ENCODE assay signal across 8 cellular contexts in the genomic region with DNA sequence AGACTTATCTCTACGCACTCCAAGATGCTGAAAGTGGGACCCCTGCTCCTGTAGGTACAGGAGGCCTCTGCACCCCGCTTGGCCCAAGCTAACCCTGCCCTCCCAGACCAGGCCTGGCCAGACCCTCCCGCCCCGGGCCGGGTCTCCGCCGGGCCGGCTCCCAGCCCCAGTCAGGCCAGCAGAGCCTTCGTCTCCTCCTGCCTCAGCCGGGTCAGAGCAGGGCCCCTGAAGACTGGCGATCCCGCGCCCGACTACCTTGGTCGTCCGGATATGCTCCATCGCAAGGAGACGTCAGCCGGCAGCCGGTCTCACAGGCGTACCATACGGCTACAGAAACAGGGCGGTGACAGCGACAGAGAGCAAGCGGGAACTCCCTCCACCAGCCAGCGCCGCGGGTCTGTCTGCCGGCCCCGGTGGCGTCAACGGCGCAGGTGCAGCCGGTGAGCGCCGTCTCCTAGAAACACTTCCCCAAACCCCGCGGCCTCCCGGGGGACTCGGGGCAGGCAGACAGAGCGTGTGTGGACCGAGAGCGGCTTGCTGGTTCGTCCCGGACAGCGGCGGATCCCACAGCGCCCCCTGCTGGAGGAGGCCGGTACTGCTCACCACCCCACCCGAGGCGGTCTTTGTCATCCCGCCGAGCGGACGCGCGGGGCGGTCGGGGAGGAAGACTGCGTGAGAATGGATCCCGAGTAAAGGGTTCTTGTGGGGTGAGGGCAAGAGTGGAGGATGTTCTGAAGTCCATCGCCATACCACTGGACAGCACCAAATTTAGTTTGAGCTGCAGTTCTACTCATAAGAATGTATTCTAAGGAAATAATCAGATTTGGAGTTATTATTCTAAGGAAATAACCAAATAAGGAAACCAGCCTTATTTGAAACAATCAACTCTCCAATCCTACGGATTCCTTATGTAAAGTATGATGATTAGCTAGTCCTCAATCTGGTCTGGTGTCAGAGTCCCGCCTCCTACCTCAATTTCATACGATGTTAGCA. TPM values are rescaled to one million over a fixed set of nuclear protein-coding genes. Genes with fewer than 3 reads are reported as not detected.
DNase-seq lines count a peak whose midpoint lies in the region; ATAC-seq lines count a peak whose summit lies in the region.

A gene (minus strand): TSS at position 520 of the 993 bp plus-strand sequence. CDS start 241 bp downstream, at position 279.

- no peaks in the 10 kb centered on the region for H3K27me3 ChIP-seq in effector memory CD4-positive, alpha-beta T cell (replicated peaks; ENCODE audit: control insufficient read depth, insufficient read depth, low read length, poor library complexity, severe bottlenecking)

- no peaks in the 10 kb centered on the region for H3K36me3 ChIP-seq in effector memory CD4-positive, alpha-beta T cell (ENCODE audit: control insufficient read depth, insufficient read depth, low read length)

- H3K9me3 Mint-ChIP-seq in memory B cell = no peaks in the 10 kb centered on the region

- peaks cover 7% of the 10 kb centered on the region for H3K36me3 Mint-ChIP-seq in memory B cell

- H3K27me3 Mint-ChIP-seq in memory B cell = peaks cover 5% of the 10 kb centered on the region

- POLR2A ChIA-PET in activated CD8-positive, alpha-beta memory T cell treated with anti-CD3 and anti-CD28 coated beads for 36 hours (lab: Charles Lee) = interaction anchor here (1.3 kb wide), 1 partner anchor 15 kb away, joined by 7 read pairs; a partner anchor contains a TSS

- H3K4me3 Mint-ChIP-seq in memory B cell = peak within 1 kb of the TSS; percentile 97

- H3K9me3 ChIP-seq in effector memory CD4-positive, alpha-beta T cell (ENCODE audit: control insufficient read depth, low read length) = no peaks in the 10 kb centered on the region

- peaks cover 19% of the 10 kb centered on the region for H3K4me1 ChIP-seq in effector memory CD4-positive, alpha-beta T cell (ENCODE audit: control insufficient read depth, insufficient read depth, low read length, poor library complexity, severe bottlenecking)

- H3K4me1 Mint-ChIP-seq in memory B cell = peaks cover 14% of the 10 kb centered on the region

- CTCF ChIA-PET in activated CD8-positive, alpha-beta memory T cell treated with anti-CD3 and anti-CD28 coated beads for 36 hours (lab: Charles Lee) = interaction anchor here (0.6 to 1.1 kb wide), 6 partner anchors 9 to 54 kb away, joined by 3 to 4 read pairs (median 3); a partner anchor contains a TSS

- H3K27ac ChIP-seq in effector memory CD4-positive, alpha-beta T cell (ENCODE audit: insufficient read depth, low read length, poor library complexity, severe bottlenecking) = peak within 1 kb of the TSS; percentile 99

- H3K4me3 ChIP-seq in effector memory CD4-positive, alpha-beta T cell (ENCODE audit: insufficient read depth, low read depth, low read length, poor library complexity, severe bottlenecking) = peak within 1 kb of the TSS; percentile 98

- DNase-seq in COLO668 (lab: John Stamatoyannopoulos, UW; ENCODE audit: unreplicated experiment) = peak; percentile 99
- DNase-seq in HPDE6-E6E7 (ENCODE audit: extremely low spot score) = peak; percentile 49
- DNase-seq in NK-92 treated with Interleukin-12 subunit alpha and Interleukin-12 subunit beta, amount 100 ng/mL, for 24 hours (lab: John Stamatoyannopoulos, UW) = peak; percentile 89
- peak; percentile 88 to 91 (median 88) for DNase-seq in effector memory CD4-positive, alpha-beta T cell
- peak; percentile 100 for DNase-seq in memory B cell (ENCODE audit: low spot score in 2 of 2)
- DNase-seq in stimulated activated CD8-positive, alpha-beta memory T cell treated with anti-CD3 and anti-CD28 coated beads, Interleukin-12 subunit alpha, Interleukin-12 subunit beta, amount 100 ng/mL, for 4 hours (ENCODE audit: low read depth) = peak; percentile 86

- ATAC-seq in GM19463 (IDR thresholded peaks at IDR 0.05; ENCODE audit: unreplicated experiment) (peak; percentile 97), memory B cell (ENCODE audit: low read depth) (peak; percentile 88)

- peak within 1 kb of the TSS; percentile 100 for H3K27ac Mint-ChIP-seq in memory B cell

RNA-seq across cellular contexts. Expression of the gene that starts here (rescaled TPM):
- total RNA-seq in activated CD8-positive, alpha-beta memory T cell treated with anti-CD3 and anti-CD28 coated beads for 36 hours = 10 to 100 TPM; 15.9 to 16.9 TPM

Comparison
In these comparisons a context has a peak if more than half of its experiments do, and no peak if none do; other contexts are left out.
1. Peak in every context shown above with its lines: DNase-seq, ATAC-seq, H3K4me3 ChIP-seq and H3K27ac ChIP-seq.
2. DNase-seq: peak in every context shown above with its lines; median percentile 100 in memory B cell; 99 in COLO668; 89 in NK-92 treated with Interleukin-12 subunit alpha and Interleukin-12 subunit beta, amount 100 ng/mL, for 24 hours; 88 in effector memory CD4-positive, alpha-beta T cell; 86 in stimulated activated CD8-positive, alpha-beta memory T cell treated with anti-CD3 and anti-CD28 coated beads, Interleukin-12 subunit alpha, Interleukin-12 subunit beta, amount 100 ng/mL, for 4 hours; 49 in HPDE6-E6E7.